ENCODE assay signal across 14 cellular contexts in genomic region chr20:60215786-60216730, GRCh38.
"Had no signal": no experiment of that assay in that cellular context is flagged by ENCODE, and none has a peak within 500 bp of the region (broad histone marks: within the 10 kb centered on the region; RNA-seq: fewer than 3 reads in every experiment).

No MANE protein-coding gene starts in this region.

- H3K36me3 Mint-ChIP-seq: activated naive CD4-positive, alpha-beta T cell treated with anti-CD3 and anti-CD28 coated beads, Interleukin-2, amount 10 ng/mL, durations not matched to agents 7 days and 5 days; natural killer cell treated with Interleukin-12 subunit alpha and Interleukin-12 subunit beta and Interleukin-15 and Interleukin-18, amount 100 ng/mL, for 72 hours had no signal

- H3K27ac ChIP-seq: ascending aorta, epithelial cell of prostate, upper lobe of left lung had no signal

- H3K27ac Mint-ChIP-seq: activated naive CD4-positive, alpha-beta T cell treated with anti-CD3 and anti-CD28 coated beads, Interleukin-2, amount 10 ng/mL, durations not matched to agents 7 days and 5 days; activated T-helper 17 cell treated with anti-CD3 and anti-CD28 coated beads, Interleukin-2, amount 50 U/mL, for 72 hours; natural killer cell treated with Interleukin-12 subunit alpha and Interleukin-12 subunit beta and Interleukin-15 and Interleukin-18, amount 100 ng/mL, for 72 hours; T-helper 2 cell treated with Interferon-gamma antibody and Interleukin-4, amounts not matched to agents 5 μg/mL and 100 μg/mL, for 36 hours had no signal

- ATAC-seq: activated CD4-positive, CD25-positive, alpha-beta regulatory T cell treated with anti-CD3 and anti-CD28 coated beads, Interleukin-2, amount 50 U/mL, for 24 hours; activated T-helper 17 cell treated with anti-CD3 and anti-CD28 coated beads, Interleukin-2, amount 50 U/mL, for 72 hours; natural killer cell treated with Interleukin-12 subunit alpha and Interleukin-12 subunit beta and Interleukin-15 and Interleukin-18, amount 100 ng/mL, for 72 hours; stimulated activated naive CD8-positive, alpha-beta T cell treated with anti-CD3 and anti-CD28 coated beads, Interleukin-15, amount 100 ng/mL, for 72 hours had no signal

- H3K4me1 Mint-ChIP-seq: activated naive CD4-positive, alpha-beta T cell treated with anti-CD3 and anti-CD28 coated beads, Interleukin-2, amount 10 ng/mL, durations not matched to agents 7 days and 5 days; activated T-helper 17 cell treated with anti-CD3 and anti-CD28 coated beads, Interleukin-2, amount 50 U/mL, for 72 hours; stimulated activated naive CD8-positive, alpha-beta T cell treated with anti-CD3 and anti-CD28 coated beads, Interleukin-15, amount 100 ng/mL, for 72 hours had no signal

- H3K36me3 ChIP-seq: ascending aorta, upper lobe of left lung had no signal

- DNase-seq: activated naive CD4-positive, alpha-beta T cell treated with anti-CD3 and anti-CD28 coated beads, Interleukin-2, amount 10 ng/mL, durations not matched to agents 7 days and 5 days; activated T-cell treated with anti-CD3 and anti-CD28 coated beads for 4 hours; dermis blood vessel endothelial cell; kidney glomerular epithelial cell; mesendoderm; stimulated activated CD4-positive, alpha-beta T cell treated with anti-CD3 and anti-CD28 coated beads, Interleukin-1b, Interleukin-23, amount 100 ng/mL, for 48 hours; stimulated activated naive CD8-positive, alpha-beta T cell treated with anti-CD3 and anti-CD28 coated beads, Interleukin-15, amount 100 ng/mL, for 72 hours; upper lobe of left lung had no signal

- H3K4me1 ChIP-seq: ascending aorta had no signal

- H3K9me3 ChIP-seq: ascending aorta, upper lobe of left lung had no signal

- H3K27me3 Mint-ChIP-seq: activated T-helper 17 cell treated with anti-CD3 and anti-CD28 coated beads, Interleukin-2, amount 50 U/mL, for 72 hours; natural killer cell treated with Interleukin-12 subunit alpha and Interleukin-12 subunit beta and Interleukin-15 and Interleukin-18, amount 100 ng/mL, for 72 hours; stimulated activated naive CD8-positive, alpha-beta T cell treated with anti-CD3 and anti-CD28 coated beads, Interleukin-15, amount 100 ng/mL, for 72 hours had no signal

- H3K27me3 ChIP-seq: ascending aorta, upper lobe of left lung had no signal

- H3K9me3 Mint-ChIP-seq: activated naive CD4-positive, alpha-beta T cell treated with anti-CD3 and anti-CD28 coated beads, Interleukin-2, amount 10 ng/mL, durations not matched to agents 7 days and 5 days; activated T-helper 17 cell treated with anti-CD3 and anti-CD28 coated beads, Interleukin-2, amount 50 U/mL, for 72 hours; natural killer cell treated with Interleukin-12 subunit alpha and Interleukin-12 subunit beta and Interleukin-15 and Interleukin-18, amount 100 ng/mL, for 72 hours; stimulated activated naive CD8-positive, alpha-beta T cell treated with anti-CD3 and anti-CD28 coated beads, Interleukin-15, amount 100 ng/mL, for 72 hours; T-helper 2 cell treated with Interferon-gamma antibody and Interleukin-4, amounts not matched to agents 5 μg/mL and 100 μg/mL, for 36 hours had no signal

- H3K4me3 Mint-ChIP-seq: activated naive CD4-positive, alpha-beta T cell treated with anti-CD3 and anti-CD28 coated beads, Interleukin-2, amount 10 ng/mL, durations not matched to agents 7 days and 5 days; activated T-helper 17 cell treated with anti-CD3 and anti-CD28 coated beads, Interleukin-2, amount 50 U/mL, for 72 hours; natural killer cell treated with Interleukin-12 subunit alpha and Interleukin-12 subunit beta and Interleukin-15 and Interleukin-18, amount 100 ng/mL, for 72 hours; stimulated activated naive CD8-positive, alpha-beta T cell treated with anti-CD3 and anti-CD28 coated beads, Interleukin-15, amount 100 ng/mL, for 72 hours; T-helper 2 cell treated with Interferon-gamma antibody and Interleukin-4, amounts not matched to agents 5 μg/mL and 100 μg/mL, for 36 hours had no signal

- H3K4me3 ChIP-seq: ascending aorta, upper lobe of left lung had no signal
